1 cellular context compared by ENCODE assay signal in genomic region chr20:58192567-58192966, GRCh38.
TF ChIP-seq lines count a peak whose summit lies in the region.

No MANE protein-coding gene starts in this region.

TF ChIP-seq in IMR-90, 13 proteins besides CTCF, POLR2A, EP300 and RAD21 (continued from another document):
- TF ChIP-seq NFE2L2 (IDR thresholded peaks at IDR 0.05; ENCODE audit: low read depth, low read length) (no peak), CHD1 (IDR thresholded peaks at IDR 0.05; ENCODE audit: low read depth, low read length) (no peak), SMC3 (IDR thresholded peaks at IDR 0.05; ENCODE audit: low read depth, low read length) (peak; percentile 43; the same call in 1 of the 2 replicates), RCOR1 (IDR thresholded peaks at IDR 0.05; ENCODE audit: insufficient replicate concordance, low read length) (no peak), FOS (IDR thresholded peaks at IDR 0.05; ENCODE audit: low read depth, low read length) (no peak)
